Comparison of ENCODE assay signal across 21 cellular contexts in the genomic region with DNA sequence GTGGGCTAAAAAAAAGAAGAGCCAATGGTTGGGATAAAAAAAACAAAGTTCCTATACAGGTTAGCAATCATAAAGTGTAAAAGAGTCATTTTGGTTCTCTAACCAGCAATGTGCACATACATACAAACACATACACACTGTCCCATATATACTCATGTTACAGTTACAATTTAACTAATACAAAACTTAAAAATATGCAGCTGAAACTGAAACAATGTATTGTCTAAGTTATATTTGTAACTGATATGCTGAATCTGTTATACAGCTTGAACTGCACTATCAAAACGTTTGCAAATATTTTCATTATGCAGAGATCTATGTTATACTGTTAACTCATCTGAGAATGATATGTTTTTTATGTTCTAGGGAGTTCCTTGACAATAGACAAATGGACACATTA.
A peak's percentile ranks its signal among the peaks of the same experiment; 100 is the strongest.
DNase-seq lines count a peak whose midpoint lies in the region; ATAC-seq, FAIRE-seq and TF ChIP-seq lines count a peak whose summit lies in the region.
"Had no signal": no experiment of that assay in that cellular context is flagged by ENCODE, and none has a peak within 500 bp of the region (broad histone marks: within the 10 kb centered on the region; RNA-seq: fewer than 3 reads in every experiment).

No MANE protein-coding gene starts in this region.

- no peak overlapping the region for H3K4me3 ChIP-seq in spleen
- H3K4me3 ChIP-seq: coronary artery, Peyer's patch had no signal

- H3K4me1 ChIP-seq in spleen, result peaks cover 0 to 42% (median 10%) of the 10 kb centered on the region in 6 donors
- H3K4me1 ChIP-seq: Peyer's patch had no signal

- CTCF ChIA-PET in activated naive CD4-positive, alpha-beta T cell treated with anti-CD3 and anti-CD28 coated beads for 36 hours (lab: Charles Lee), result no interaction called here

- TF ChIP-seq POLR2A in spleen (IDR thresholded peaks at IDR 0.05), result no peak

- DNase-seq in GM18507 (ENCODE audit: extremely low spot score, insufficient read length, low read depth), result no peak
- no peak for DNase-seq in activated naive CD4-positive, alpha-beta T cell treated with anti-CD3 and anti-CD28 coated beads for 36 hours
- no peak for DNase-seq in spleen
- no peak for DNase-seq in RKO (ENCODE audit: low spot score)
- DNase-seq: activated CD4-positive, alpha-beta T cell treated with anti-CD3 and anti-CD28 coated beads, Interleukin-2, amount 50 U/mL, for 1 hour; activated naive CD4-positive, alpha-beta T cell treated with anti-CD3 and anti-CD28 coated beads, Interleukin-2, amount 50 U/mL, for 16 hours; HFFc6; KBM-7; left cardiac atrium; NCI-H1092 treated with DMSO at 0.1 percent for 48 hours; NCI-H2171; Peyer's patch; stimulated activated CD4-positive, alpha-beta T cell treated with anti-CD3 and anti-CD28 coated beads, Interleukin-15, amount 100 ng/mL, for 24 hours; stimulated activated naive CD8-positive, alpha-beta T cell treated with anti-CD3 and anti-CD28 coated beads, Interleukin-15, amount 100 ng/mL, for 72 hours had no signal

- peaks cover 0 to 9% (median 4%) of the 10 kb centered on the region in 8 donors for H3K9me3 ChIP-seq in spleen
- H3K9me3 ChIP-seq: Peyer's patch had no signal

- H3K9me3 Mint-ChIP-seq in activated naive CD4-positive, alpha-beta T cell treated with anti-CD3 and anti-CD28 coated beads for 36 hours, result peaks cover 1% of the 10 kb centered on the region
- H3K9me3 Mint-ChIP-seq: HFFc6 had no signal

- no peak overlapping the region for H3K27ac ChIP-seq in spleen
- H3K27ac ChIP-seq: coronary artery, Peyer's patch had no signal

- no peaks in the 10 kb centered on the region for H3K27me3 Mint-ChIP-seq in activated naive CD4-positive, alpha-beta T cell treated with anti-CD3 and anti-CD28 coated beads for 36 hours (ENCODE audit: low read depth)
- H3K27me3 Mint-ChIP-seq: stimulated activated naive CD8-positive, alpha-beta T cell treated with anti-CD3 and anti-CD28 coated beads, Interleukin-15, amount 100 ng/mL, for 72 hours had no signal

- H3K27ac Mint-ChIP-seq in activated naive CD4-positive, alpha-beta T cell treated with anti-CD3 and anti-CD28 coated beads for 36 hours, result no peak overlapping the region
- H3K27ac Mint-ChIP-seq: stimulated activated naive CD8-positive, alpha-beta T cell treated with anti-CD3 and anti-CD28 coated beads, Interleukin-15, amount 100 ng/mL, for 72 hours had no signal

- TF ChIP-seq CTCF in spleen (IDR thresholded peaks at IDR 0.05 in 8 of 11, conservative IDR thresholded peaks at IDR 0.05 in 3 of 11), result no peak

- WGBS in spleen, 5 donors, result 43 to 71% (median 56%) methylated on average over 1 of the region's 1 CpG

- H3K36me3 ChIP-seq in spleen, result no peaks in the 10 kb centered on the region
- H3K36me3 ChIP-seq: Peyer's patch had no signal

- ATAC-seq in GM19455 (IDR thresholded peaks at IDR 0.05; ENCODE audit: unreplicated experiment), result peak; percentile 43
- peak; percentile 35 for ATAC-seq in HG02759 (IDR thresholded peaks at IDR 0.05; ENCODE audit: unreplicated experiment)
- ATAC-seq in HG03457 (IDR thresholded peaks at IDR 0.05; ENCODE audit: unreplicated experiment), result peak; percentile 53
- no peak for ATAC-seq in GM18867 (IDR thresholded peaks at IDR 0.05; ENCODE audit: unreplicated experiment)
- ATAC-seq: left cardiac atrium; SK-N-SH treated with all-trans-retinoic acid at 6 μM for 48 hours; stimulated activated naive CD8-positive, alpha-beta T cell treated with anti-CD3 and anti-CD28 coated beads, Interleukin-15, amount 100 ng/mL, for 72 hours had no signal

- peaks cover 46% of the 10 kb centered on the region for H3K4me1 Mint-ChIP-seq in activated naive CD4-positive, alpha-beta T cell treated with anti-CD3 and anti-CD28 coated beads for 36 hours (ENCODE audit: low read depth)

- H3K27me3 ChIP-seq in spleen (replicated peaks in 1 of 7), result no peaks in the 10 kb centered on the region
- H3K27me3 ChIP-seq: Peyer's patch had no signal

- intact Hi-C loops in activated naive CD4-positive, alpha-beta T cell treated with anti-CD3 and anti-CD28 coated beads for 36 hours (cut with micrococcal nuclease), result no loop called here
- intact Hi-C loops in spleen (cut with DNase I; ENCODE audit: low total_unique reads), result no loop called here

- no peak overlapping the region for H3K4me3 Mint-ChIP-seq in activated naive CD4-positive, alpha-beta T cell treated with anti-CD3 and anti-CD28 coated beads for 36 hours
- H3K4me3 Mint-ChIP-seq: HFFc6; stimulated activated naive CD8-positive, alpha-beta T cell treated with anti-CD3 and anti-CD28 coated beads, Interleukin-15, amount 100 ng/mL, for 72 hours had no signal

- peaks cover 4% of the 10 kb centered on the region for H3K36me3 Mint-ChIP-seq in activated naive CD4-positive, alpha-beta T cell treated with anti-CD3 and anti-CD28 coated beads for 36 hours (ENCODE audit: low read depth)

- peak; percentile 63 for FAIRE-seq in GM18507 (lab: Jason Lieb, UNC)
- FAIRE-seq: urothelium cell line had no signal
